1 cellular context compared by ENCODE assay signal in the genomic region with DNA sequence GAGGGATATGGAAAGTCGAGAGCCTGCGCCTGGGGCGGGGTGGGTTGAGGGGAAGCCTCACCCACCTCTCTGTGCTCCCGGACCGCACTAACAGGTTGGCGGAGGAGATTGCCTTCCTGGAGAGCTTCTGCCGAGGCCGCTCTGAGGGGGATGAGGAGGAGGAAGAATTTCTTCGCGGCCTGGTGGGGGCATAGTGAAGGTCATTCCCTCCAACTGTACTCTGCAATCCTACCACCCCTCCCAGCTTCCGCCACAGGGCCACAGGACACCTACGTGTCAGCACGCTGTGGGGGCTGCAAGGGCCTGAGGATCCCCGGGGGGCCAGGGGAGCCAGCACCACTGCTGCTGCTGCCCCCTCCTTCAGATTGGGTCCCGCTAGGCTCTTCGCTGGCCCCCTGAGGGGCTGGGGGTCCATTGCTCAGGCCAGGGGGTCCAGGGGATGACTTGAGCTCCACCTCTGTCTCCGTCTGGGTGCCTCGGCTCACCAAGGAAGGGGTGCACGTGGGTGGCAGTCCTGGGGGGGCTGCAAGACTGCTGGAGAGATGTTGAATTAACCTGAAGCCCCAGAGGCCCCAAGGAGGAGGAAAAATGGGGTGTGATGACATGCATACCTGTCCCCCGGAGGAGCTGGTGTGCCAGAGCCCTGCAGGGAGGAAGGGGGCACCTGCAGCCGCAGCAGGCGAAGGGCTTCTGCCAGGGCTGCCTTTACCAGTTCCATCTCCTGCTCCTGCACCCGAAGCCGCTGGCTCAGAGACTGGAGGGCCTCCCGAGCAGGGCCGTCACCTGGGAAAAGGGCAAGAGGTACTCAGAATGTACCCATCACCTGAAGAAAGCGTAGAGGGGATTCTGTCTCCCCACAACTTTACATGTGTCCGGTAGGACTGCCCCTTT.
TF ChIP-seq lines count a peak whose summit lies in the region.

No MANE protein-coding gene starts in this region.

TF ChIP-seq in H1, 55 proteins besides CTCF, POLR2A, EP300 and RAD21:
- peak; percentile 5 for TF ChIP-seq ASH2L (IDR thresholded peaks at IDR 0.05; ENCODE audit: low read length)
- no peak for TF ChIP-seq SP2 (IDR thresholded peaks at IDR 0.05; ENCODE audit: low read length)
- no peak for TF ChIP-seq CHD1 (IDR thresholded peaks at IDR 0.05; ENCODE audit: low read depth, low read length)
TF ChIP-seq in H1: peak in this region for 1.
